In genomic region chr15:33476908-33477307, GRCh38 we compare ENCODE assay signal across 6 cellular contexts.
"Had no signal": no experiment of that assay in that cellular context is flagged by ENCODE, and none has a peak within 500 bp of the region (broad histone marks: within the 10 kb centered on the region; RNA-seq: fewer than 3 reads in every experiment).

No MANE protein-coding gene starts in this region.

- H3K27ac ChIP-seq: HL-60 had no signal

- DNase-seq: IMR-90, KBM-7, KG1 had no signal

- ATAC-seq: HepG2, K562 had no signal

- H3K4me3 ChIP-seq: K562 had no signal
